In the genomic region with DNA sequence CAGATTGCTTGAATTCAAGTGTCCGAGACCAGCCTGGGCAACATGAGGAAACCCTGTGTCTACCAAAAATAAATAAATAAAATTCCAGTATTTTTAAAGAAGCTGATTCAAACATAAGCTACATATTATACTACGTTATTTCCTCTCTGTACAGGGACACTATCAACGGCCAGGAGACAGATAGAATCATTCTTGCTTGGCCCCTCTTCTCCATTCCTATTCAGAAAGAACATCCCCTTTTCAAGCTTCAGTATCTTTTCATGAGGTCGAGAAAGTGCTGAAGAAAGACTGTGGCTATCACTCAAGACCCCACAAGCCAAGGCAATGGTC, we compare ENCODE assay signal across 8 cellular contexts. TPM values are rescaled to one million over a fixed set of nuclear protein-coding genes. Genes with fewer than 3 reads are reported as not detected.
DNase-seq lines count a peak whose midpoint lies in the region; ATAC-seq and TF ChIP-seq lines count a peak whose summit lies in the region.

No MANE protein-coding gene starts in this region.

- peak overlapping the region; percentile 76 to 79; a peak in 3 of 4 replicates for H3K4me3 ChIP-seq in DND-41 (ENCODE audit: low read depth in 1 of 2, low read length in 2 of 2)
- peak overlapping the region; percentile 74 for H3K4me3 ChIP-seq in HAP-1
- H3K4me3 ChIP-seq in right cardiac atrium (ENCODE audit: low read length) = peak overlapping the region; percentile 30

- peaks cover 6% of the 10 kb centered on the region for H3K36me3 Mint-ChIP-seq in T-cell

- peak overlapping the region; percentile 70 for H3K4me2 ChIP-seq in DND-41 (ENCODE audit: insufficient read depth, low read length)

- CTCF ChIA-PET in T-cell (lab: Charles Lee) = interaction anchor here (0.6 to 3.1 kb wide), 19 partner anchors 9 to 785 kb away, joined by 3 to 25 read pairs (median 5); a partner anchor contains a TSS

- peak overlapping the region; percentile 84 for H3K9ac ChIP-seq in DND-41 (ENCODE audit: low read depth, low read length)

- H4K20me1 ChIP-seq in DND-41 (ENCODE audit: insufficient read depth, low read length) = no peaks in the 10 kb centered on the region

- no peaks in the 10 kb centered on the region for H3K9me3 Mint-ChIP-seq in T-cell

- POLR2A ChIA-PET in T-cell (lab: Charles Lee) = interaction anchor here (0.6 to 1.4 kb wide), 5 partner anchors 14 to 83 kb away, joined by 3 to 9 read pairs (median 4); a partner anchor contains a TSS

- in situ Hi-C loops in HAP-1 (cut with MboI; ENCODE audit: low sequenced_read_pairs) = loop anchor here (10.0 kb wide), 2 partner anchors 101 to 201 kb away; no protein-coding TSS in a partner anchor

- H3K4me1 Mint-ChIP-seq in T-cell = peaks cover 41 to 50% (median 47%) of the 10 kb centered on the region in 3 donors

- peak; percentile 18 for ATAC-seq in DND-41 (ENCODE audit: insufficient read depth, low read depth)
- ATAC-seq in T-cell (replicated peaks in 1 of 4) = peak in 3 of 4 experiments; percentile 3 to 8 (median 6)
- ATAC-seq in right cardiac atrium = no peak
- peak; percentile 2 for ATAC-seq in stimulated activated naive CD8-positive, alpha-beta T cell treated with anti-CD3 and anti-CD28 coated beads, Interleukin-15, Interleukin-2, amounts not matched to agents 100 U/mL and 50 U/mL, for 24 hours
- ATAC-seq in GM21367 (IDR thresholded peaks at IDR 0.05; ENCODE audit: unreplicated experiment) = no peak

- H3K9me3 ChIP-seq in DND-41 (ENCODE audit: insufficient read depth, low read length, severe bottlenecking) = no peaks in the 10 kb centered on the region
- no peaks in the 10 kb centered on the region for H3K9me3 ChIP-seq in HAP-1
- H3K9me3 ChIP-seq in right cardiac atrium (ENCODE audit: control insufficient read depth, low read length) = no peaks in the 10 kb centered on the region

- H3K36me3 ChIP-seq in DND-41 (ENCODE audit: insufficient read depth, low read length) (peaks cover 6% of the 10 kb centered on the region; the same call in 1 of the 2 replicates), HAP-1 (replicated peaks) (no peaks in the 10 kb centered on the region)

- H3K4me1 ChIP-seq in DND-41 (ENCODE audit: insufficient read depth, low read length) (peaks cover 21% of the 10 kb centered on the region), HAP-1 (peaks cover 13% of the 10 kb centered on the region), right cardiac atrium (ENCODE audit: control insufficient read depth, insufficient read depth, low read length) (peaks cover 5% of the 10 kb centered on the region)

- H3K27ac ChIP-seq in DND-41 (ENCODE audit: low read length) (no peak overlapping the region), right cardiac atrium (ENCODE audit: low read length) (peak overlapping the region; percentile 80)

- H3K79me2 ChIP-seq in DND-41 (ENCODE audit: insufficient read depth, low read length) = peaks cover 14% of the 10 kb centered on the region

- H2AFZ ChIP-seq in DND-41 (ENCODE audit: low read depth, low read length) = peak overlapping the region; percentile 92

- peaks cover 14% of the 10 kb centered on the region for H3K27me3 ChIP-seq in DND-41 (ENCODE audit: insufficient read depth, low read length, poor library complexity)
- no peaks in the 10 kb centered on the region for H3K27me3 ChIP-seq in HAP-1 (ENCODE audit: low read depth)
- no peaks in the 10 kb centered on the region for H3K27me3 ChIP-seq in right cardiac atrium (ENCODE audit: control insufficient read depth, insufficient read depth)

- no peaks in the 10 kb centered on the region for H3K27me3 Mint-ChIP-seq in T-cell

- DNase-seq in DND-41 = no peak
- no peak for DNase-seq in HAP-1 (ENCODE audit: low spot score in 2 of 2)
- no peak for DNase-seq in T-cell
- DNase-seq in right cardiac atrium = no peak
- no peak for DNase-seq in stimulated activated naive CD8-positive, alpha-beta T cell treated with anti-CD3 and anti-CD28 coated beads, Interleukin-15, Interleukin-2, amounts not matched to agents 100 U/mL and 50 U/mL, for 24 hours
- DNase-seq in UCSD-AML1 (lab: John Stamatoyannopoulos, UW; ENCODE audit: unreplicated experiment) = no peak
- DNase-seq in activated CD8-positive, alpha-beta memory T cell treated with anti-CD3 and anti-CD28 coated beads, Interleukin-2, amount 50 U/mL, for 48 hours = no peak

- H3K27ac Mint-ChIP-seq in T-cell = peak overlapping the region; percentile 98 to 99

- no peak for TF ChIP-seq CTCF in DND-41 (IDR thresholded peaks at IDR 0.05; ENCODE audit: borderline replicate concordance, extremely low read depth, low read length, poor library complexity, severe bottlenecking)

- H3K4me3 Mint-ChIP-seq in T-cell = peak overlapping the region; percentile 80 to 99 (median 84)

- WGBS in right cardiac atrium = 2% methylated on average over 4 of the region's 4 CpGs

- intact Hi-C loops in right cardiac atrium (cut with DNase I) = loop anchor here in 2 of 4 donors (10.0 kb wide), 1 partner anchor 71 kb away; a partner anchor contains a TSS

RNA-seq across cellular contexts. Expression of a gene that starts 0.3 kb away (rescaled TPM):
- total RNA-seq in T-cell (10 to 100 TPM; 37.1 to 66.9 (median 54.0) TPM), right cardiac atrium (10 to 100 TPM; 40.0 to 48.8 (median 43.5) TPM)
- 54.2 TPM for polyA plus RNA-seq in right cardiac atrium

Comparison
In these comparisons a context has a peak if more than half of its experiments do, and no peak if none do; other contexts are left out.
1. ATAC-seq: peak in DND-41 (single experiment), T-cell (3 of 4) and stimulated activated naive CD8-positive, alpha-beta T cell treated with anti-CD3 and anti-CD28 coated beads, Interleukin-15, Interleukin-2, amounts not matched to agents 100 U/mL and 50 U/mL, for 24 hours (single experiment); none in right cardiac atrium (0 of 2) and GM21367 (single experiment).
2. Peak in every context shown above with its lines, with median percentiles within 50 percentile points of each other: H3K4me3 ChIP-seq.